In the genomic region with DNA sequence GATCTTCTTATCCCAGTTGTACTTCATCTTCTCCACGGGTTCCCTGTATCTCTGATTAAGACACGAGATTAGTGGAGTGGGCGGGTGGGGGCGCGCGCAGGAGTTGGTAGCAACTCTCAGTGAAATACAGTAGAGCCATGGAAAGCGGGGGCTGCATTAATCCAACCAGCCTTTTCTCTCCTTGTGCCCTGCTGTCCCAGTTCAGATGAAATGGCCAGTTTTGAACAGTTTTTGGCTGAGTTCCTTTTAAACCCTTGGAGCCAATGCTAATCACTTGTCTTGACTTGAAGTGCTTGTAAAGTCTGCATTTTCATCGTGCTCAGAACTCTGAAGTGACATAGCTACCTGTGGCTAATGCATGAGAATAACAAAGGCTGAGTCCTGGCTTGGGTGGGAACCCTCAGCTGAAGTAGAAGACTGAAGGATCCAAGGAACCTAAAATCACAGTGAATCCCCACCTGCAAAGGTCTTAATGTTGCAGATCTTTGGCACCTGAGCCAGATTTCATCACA, we compare ENCODE assay signal across 1 cellular context.
TF ChIP-seq lines count a peak whose summit lies in the region.

No MANE protein-coding gene starts in this region.

TF ChIP-seq in H1, 55 proteins besides CTCF, POLR2A, EP300 and RAD21 (continued from another document):
- TF ChIP-seq, protein P1, sequence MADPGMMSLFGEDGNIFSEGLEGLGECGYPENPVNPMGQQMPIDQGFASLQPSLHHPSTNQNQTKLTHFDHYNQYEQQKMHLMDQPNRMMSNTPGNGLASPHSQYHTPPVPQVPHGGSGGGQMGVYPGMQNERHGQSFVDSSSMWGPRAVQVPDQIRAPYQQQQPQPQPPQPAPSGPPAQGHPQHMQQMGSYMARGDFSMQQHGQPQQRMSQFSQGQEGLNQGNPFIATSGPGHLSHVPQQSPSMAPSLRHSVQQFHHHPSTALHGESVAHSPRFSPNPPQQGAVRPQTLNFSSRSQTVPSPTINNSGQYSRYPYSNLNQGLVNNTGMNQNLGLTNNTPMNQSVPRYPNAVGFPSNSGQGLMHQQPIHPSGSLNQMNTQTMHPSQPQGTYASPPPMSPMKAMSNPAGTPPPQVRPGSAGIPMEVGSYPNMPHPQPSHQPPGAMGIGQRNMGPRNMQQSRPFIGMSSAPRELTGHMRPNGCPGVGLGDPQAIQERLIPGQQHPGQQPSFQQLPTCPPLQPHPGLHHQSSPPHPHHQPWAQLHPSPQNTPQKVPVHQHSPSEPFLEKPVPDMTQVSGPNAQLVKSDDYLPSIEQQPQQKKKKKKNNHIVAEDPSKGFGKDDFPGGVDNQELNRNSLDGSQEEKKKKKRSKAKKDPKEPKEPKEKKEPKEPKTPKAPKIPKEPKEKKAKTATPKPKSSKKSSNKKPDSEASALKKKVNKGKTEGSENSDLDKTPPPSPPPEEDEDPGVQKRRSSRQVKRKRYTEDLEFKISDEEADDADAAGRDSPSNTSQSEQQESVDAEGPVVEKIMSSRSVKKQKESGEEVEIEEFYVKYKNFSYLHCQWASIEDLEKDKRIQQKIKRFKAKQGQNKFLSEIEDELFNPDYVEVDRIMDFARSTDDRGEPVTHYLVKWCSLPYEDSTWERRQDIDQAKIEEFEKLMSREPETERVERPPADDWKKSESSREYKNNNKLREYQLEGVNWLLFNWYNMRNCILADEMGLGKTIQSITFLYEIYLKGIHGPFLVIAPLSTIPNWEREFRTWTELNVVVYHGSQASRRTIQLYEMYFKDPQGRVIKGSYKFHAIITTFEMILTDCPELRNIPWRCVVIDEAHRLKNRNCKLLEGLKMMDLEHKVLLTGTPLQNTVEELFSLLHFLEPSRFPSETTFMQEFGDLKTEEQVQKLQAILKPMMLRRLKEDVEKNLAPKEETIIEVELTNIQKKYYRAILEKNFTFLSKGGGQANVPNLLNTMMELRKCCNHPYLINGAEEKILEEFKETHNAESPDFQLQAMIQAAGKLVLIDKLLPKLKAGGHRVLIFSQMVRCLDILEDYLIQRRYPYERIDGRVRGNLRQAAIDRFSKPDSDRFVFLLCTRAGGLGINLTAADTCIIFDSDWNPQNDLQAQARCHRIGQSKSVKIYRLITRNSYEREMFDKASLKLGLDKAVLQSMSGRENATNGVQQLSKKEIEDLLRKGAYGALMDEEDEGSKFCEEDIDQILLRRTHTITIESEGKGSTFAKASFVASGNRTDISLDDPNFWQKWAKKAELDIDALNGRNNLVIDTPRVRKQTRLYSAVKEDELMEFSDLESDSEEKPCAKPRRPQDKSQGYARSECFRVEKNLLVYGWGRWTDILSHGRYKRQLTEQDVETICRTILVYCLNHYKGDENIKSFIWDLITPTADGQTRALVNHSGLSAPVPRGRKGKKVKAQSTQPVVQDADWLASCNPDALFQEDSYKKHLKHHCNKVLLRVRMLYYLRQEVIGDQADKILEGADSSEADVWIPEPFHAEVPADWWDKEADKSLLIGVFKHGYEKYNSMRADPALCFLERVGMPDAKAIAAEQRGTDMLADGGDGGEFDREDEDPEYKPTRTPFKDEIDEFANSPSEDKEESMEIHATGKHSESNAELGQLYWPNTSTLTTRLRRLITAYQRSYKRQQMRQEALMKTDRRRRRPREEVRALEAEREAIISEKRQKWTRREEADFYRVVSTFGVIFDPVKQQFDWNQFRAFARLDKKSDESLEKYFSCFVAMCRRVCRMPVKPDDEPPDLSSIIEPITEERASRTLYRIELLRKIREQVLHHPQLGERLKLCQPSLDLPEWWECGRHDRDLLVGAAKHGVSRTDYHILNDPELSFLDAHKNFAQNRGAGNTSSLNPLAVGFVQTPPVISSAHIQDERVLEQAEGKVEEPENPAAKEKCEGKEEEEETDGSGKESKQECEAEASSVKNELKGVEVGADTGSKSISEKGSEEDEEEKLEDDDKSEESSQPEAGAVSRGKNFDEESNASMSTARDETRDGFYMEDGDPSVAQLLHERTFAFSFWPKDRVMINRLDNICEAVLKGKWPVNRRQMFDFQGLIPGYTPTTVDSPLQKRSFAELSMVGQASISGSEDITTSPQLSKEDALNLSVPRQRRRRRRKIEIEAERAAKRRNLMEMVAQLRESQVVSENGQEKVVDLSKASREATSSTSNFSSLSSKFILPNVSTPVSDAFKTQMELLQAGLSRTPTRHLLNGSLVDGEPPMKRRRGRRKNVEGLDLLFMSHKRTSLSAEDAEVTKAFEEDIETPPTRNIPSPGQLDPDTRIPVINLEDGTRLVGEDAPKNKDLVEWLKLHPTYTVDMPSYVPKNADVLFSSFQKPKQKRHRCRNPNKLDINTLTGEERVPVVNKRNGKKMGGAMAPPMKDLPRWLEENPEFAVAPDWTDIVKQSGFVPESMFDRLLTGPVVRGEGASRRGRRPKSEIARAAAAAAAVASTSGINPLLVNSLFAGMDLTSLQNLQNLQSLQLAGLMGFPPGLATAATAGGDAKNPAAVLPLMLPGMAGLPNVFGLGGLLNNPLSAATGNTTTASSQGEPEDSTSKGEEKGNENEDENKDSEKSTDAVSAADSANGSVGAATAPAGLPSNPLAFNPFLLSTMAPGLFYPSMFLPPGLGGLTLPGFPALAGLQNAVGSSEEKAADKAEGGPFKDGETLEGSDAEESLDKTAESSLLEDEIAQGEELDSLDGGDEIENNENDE (IDR thresholded peaks at IDR 0.05; ENCODE audit: insufficient replicate concordance, low read length), result no peak
- TF ChIP-seq PHF8 (conservative IDR thresholded peaks at IDR 0.05; ENCODE audit: low read depth, low read length) (no peak), SP1 (IDR thresholded peaks at IDR 0.05; ENCODE audit: low read depth, low read length) (no peak), NANOG (IDR thresholded peaks at IDR 0.05; ENCODE audit: insufficient read depth, low read depth, low read length, poor library complexity, severe bottlenecking) (no peak), KDM5A (IDR thresholded peaks at IDR 0.05; ENCODE audit: low read length) (no peak), RBBP5 (IDR thresholded peaks at IDR 0.05; ENCODE audit: borderline replicate concordance, low read depth, low read length) (no peak), ASH2L (IDR thresholded peaks at IDR 0.05; ENCODE audit: low read length) (no peak), SRF (IDR thresholded peaks at IDR 0.05; ENCODE audit: low read depth, low read length) (no peak)
